ENCODE assay signal across 33 cellular contexts in the genomic region with DNA sequence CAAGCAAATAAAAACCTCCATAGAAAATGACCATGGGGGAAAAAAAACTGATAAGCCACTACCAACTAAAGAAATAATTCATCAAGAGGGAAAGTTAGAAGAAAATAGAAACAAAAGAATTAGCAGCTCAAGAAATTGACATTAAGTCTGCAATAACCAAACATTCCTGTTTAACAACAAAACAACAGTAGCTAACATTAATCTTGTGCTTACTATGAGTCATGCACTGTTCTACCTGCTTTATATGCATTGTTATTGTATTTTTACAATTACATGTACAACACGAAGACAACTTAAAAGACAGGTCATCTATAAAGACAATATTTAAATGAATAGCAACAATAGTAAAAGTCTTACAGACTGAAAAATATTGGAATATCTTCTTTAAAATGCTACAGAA. TPM values are rescaled to one million over a fixed set of nuclear protein-coding genes. Genes with fewer than 3 reads are reported as not detected.
"Had no signal": no experiment of that assay in that cellular context is flagged by ENCODE, and none has a peak within 500 bp of the region (broad histone marks: within the 10 kb centered on the region; RNA-seq: fewer than 3 reads in every experiment).

No MANE protein-coding gene starts in this region.

- H3K36me3 ChIP-seq: brain microvascular endothelial cell, cardiac muscle cell, esophagus squamous epithelium, WERI-Rb-1 had no signal

- H3K27ac Mint-ChIP-seq: activated B cell treated with CpG ODN at 0.5 μM for 24 hours; activated CD8-positive, alpha-beta T cell treated with anti-CD3 and anti-CD28 coated beads for 36 hours; activated naive CD8-positive, alpha-beta T cell; activated T-helper 17 cell treated with anti-CD3 and anti-CD28 coated beads, Interleukin-2, amount 50 U/mL, for 72 hours; dendritic cell treated with granulocyte-macrophage colony-stimulating factor and Interleukin-4, amounts not matched to agents 40 ng/mL and 50 ng/mL, for 4 days; endodermal cell; T-helper 17 cell; T-helper 2 cell treated with Interferon-gamma antibody and Interleukin-4, amounts not matched to agents 5 μg/mL and 100 μg/mL, for 36 hours had no signal

- H3K4me3 ChIP-seq: cardiac muscle cell, coronary artery, dorsolateral prefrontal cortex, esophagus squamous epithelium had no signal

- H3K9me3 Mint-ChIP-seq: activated B cell treated with CpG ODN at 0.5 μM for 24 hours; dendritic cell treated with granulocyte-macrophage colony-stimulating factor and Interleukin-4, amounts not matched to agents 40 ng/mL and 50 ng/mL, for 4 days; endodermal cell had no signal

- H3K4me3 Mint-ChIP-seq: activated B cell treated with CpG ODN at 0.5 μM for 24 hours; activated CD8-positive, alpha-beta T cell treated with anti-CD3 and anti-CD28 coated beads for 36 hours; activated naive CD8-positive, alpha-beta T cell; activated T-cell treated with anti-CD3 and anti-CD28 coated beads, Interleukin-2, amount 50 U/mL, for 4 hours; activated T-helper 17 cell treated with anti-CD3 and anti-CD28 coated beads, Interleukin-2, amount 50 U/mL, for 72 hours; central memory CD8-positive, alpha-beta T cell; dendritic cell treated with granulocyte-macrophage colony-stimulating factor and Interleukin-4, amounts not matched to agents 40 ng/mL and 50 ng/mL, for 4 days; endodermal cell; T-helper 17 cell; T-helper 2 cell treated with Interferon-gamma antibody and Interleukin-4, amounts not matched to agents 5 μg/mL and 100 μg/mL, for 36 hours had no signal

- ATAC-seq: activated CD4-positive, CD25-positive, alpha-beta regulatory T cell treated with anti-CD3 and anti-CD28 coated beads, Interleukin-2, amount 50 U/mL, for 24 hours; activated CD8-positive, alpha-beta T cell treated with anti-CD3 and anti-CD28 coated beads for 36 hours; activated T-cell treated with anti-CD3 and anti-CD28 coated beads, Interleukin-2, amount 50 U/mL, for 4 hours; activated T-helper 17 cell treated with anti-CD3 and anti-CD28 coated beads, Interleukin-2, amount 50 U/mL, for 72 hours; T-helper 17 cell had no signal

- H3K27me3 ChIP-seq: brain microvascular endothelial cell, cardiac muscle cell, dorsolateral prefrontal cortex, esophagus squamous epithelium had no signal

- DNase-seq: activated B cell treated with CpG ODN at 0.5 μM for 24 hours; activated CD4-positive, alpha-beta T cell treated with anti-CD3 and anti-CD28 coated beads for 48 hours; activated CD4-positive, alpha-beta T cell treated with anti-CD3 and anti-CD28 coated beads, Interleukin-2, amount 50 U/mL, for 1 hour; activated CD4-positive, alpha-beta T cell treated with anti-CD3 and anti-CD28 coated beads, Interleukin-2, amount 50 U/mL, for 48 hours; activated CD8-positive, alpha-beta memory T cell treated with anti-CD3 and anti-CD28 coated beads for 24 hours; activated CD8-positive, alpha-beta T cell treated with anti-CD3 and anti-CD28 coated beads for 36 hours; activated effector memory CD4-positive, alpha-beta T cell treated with Interleukin-2 at 50 U/mL for 16 hours; activated gamma-delta T cell treated with Interleukin-2 at 50 U/mL for 16 hours; activated naive CD4-positive, alpha-beta T cell treated with anti-CD3 and anti-CD28 coated beads, Interleukin-2, amount 50 U/mL, for 16 hours; activated naive CD4-positive, alpha-beta T cell treated with Interleukin-2 at 50 U/mL for 16 hours; activated T-cell treated with anti-CD3 and anti-CD28 coated beads, Interleukin-2, amount 50 U/mL, for 4 hours; amniotic stem cell; anterior cingulate cortex; brain microvascular endothelial cell; dorsolateral prefrontal cortex; effector memory CD4-positive, alpha-beta T cell; endodermal cell; erythroblast; esophagus squamous epithelium; head of caudate nucleus; T-helper 1 cell; T-helper 17 cell; T1000; WERI-Rb-1 had no signal

- H3K27me3 Mint-ChIP-seq: activated B cell treated with CpG ODN at 0.5 μM for 24 hours; activated CD8-positive, alpha-beta T cell treated with anti-CD3 and anti-CD28 coated beads for 36 hours; activated naive CD8-positive, alpha-beta T cell; activated T-helper 17 cell treated with anti-CD3 and anti-CD28 coated beads, Interleukin-2, amount 50 U/mL, for 72 hours; central memory CD8-positive, alpha-beta T cell; dendritic cell treated with granulocyte-macrophage colony-stimulating factor and Interleukin-4, amounts not matched to agents 40 ng/mL and 50 ng/mL, for 4 days; T-helper 17 cell had no signal

- H3K4me1 Mint-ChIP-seq: activated B cell treated with CpG ODN at 0.5 μM for 24 hours; activated T-helper 17 cell treated with anti-CD3 and anti-CD28 coated beads, Interleukin-2, amount 50 U/mL, for 72 hours; central memory CD8-positive, alpha-beta T cell; T-helper 17 cell had no signal

- H3K9me3 ChIP-seq: esophagus squamous epithelium had no signal

- H3K27ac ChIP-seq: brain microvascular endothelial cell, cardiac muscle cell, coronary artery, dorsolateral prefrontal cortex, esophagus squamous epithelium, WERI-Rb-1 had no signal

RNA-seq across cellular contexts. Expression of gene LRRC7, which starts 34.4 kb away (rescaled TPM):
- total RNA-seq: activated B cell treated with CpG ODN at 0.5 μM for 24 hours; activated T-helper 17 cell treated with anti-CD3 and anti-CD28 coated beads, Interleukin-2, amount 50 U/mL, for 72 hours; fibroblast of lung; T-helper 17 cell had no signal
- polyA plus RNA-seq: cardiac muscle cell had no signal
